Comparison of ENCODE assay signal across 8 cellular contexts in the genomic region with DNA sequence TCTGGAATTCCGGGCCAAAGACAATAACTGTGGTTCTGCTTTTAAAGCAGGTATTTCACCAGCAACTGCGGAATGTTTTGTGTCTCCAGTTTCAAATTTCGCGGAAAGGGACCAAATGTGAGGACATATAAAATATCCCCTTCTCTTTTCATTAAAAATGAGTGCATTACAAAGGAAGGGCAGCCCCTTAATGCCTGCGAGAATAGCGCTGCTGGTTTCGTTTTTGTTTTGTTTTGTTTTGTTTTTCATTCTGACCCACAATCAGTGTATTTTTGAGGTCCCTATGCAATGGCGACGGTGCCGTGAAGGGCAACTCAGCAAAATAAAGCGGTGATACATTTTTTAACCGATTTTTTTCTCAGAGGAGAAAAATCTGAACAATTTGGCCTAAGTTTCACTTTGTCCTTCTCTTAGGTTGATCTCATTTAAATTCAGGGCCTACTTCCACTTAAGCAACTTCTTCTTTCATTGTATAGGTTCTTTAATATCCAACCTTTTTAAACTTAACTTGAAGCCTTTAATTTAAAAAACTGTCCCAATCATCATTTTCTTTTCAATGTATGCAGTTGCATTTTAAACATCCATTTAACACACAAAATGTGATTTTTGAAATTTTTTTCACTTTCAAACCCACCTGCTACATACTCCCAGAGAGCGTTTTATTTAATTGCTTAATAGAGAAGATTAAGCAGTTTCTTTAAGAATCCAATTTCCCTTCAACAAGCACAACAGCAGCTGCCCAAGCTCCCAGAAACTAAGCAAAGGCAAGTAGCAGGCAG. TPM values are rescaled to one million over a fixed set of nuclear protein-coding genes. Genes with fewer than 3 reads are reported as not detected.
A peak's percentile ranks its signal among the peaks of the same experiment; 100 is the strongest.
DNase-seq lines count a peak whose midpoint lies in the region; ATAC-seq and TF ChIP-seq lines count a peak whose summit lies in the region.

No MANE protein-coding gene starts in this region.

- H3K4me3 Mint-ChIP-seq in natural killer cell treated with Interleukin-12 subunit alpha and Interleukin-12 subunit beta and Interleukin-15 and Interleukin-18, amount 100 ng/mL, for 72 hours: peak overlapping the region; percentile 85

- H3K27me3 ChIP-seq in left ventricle myocardium inferior (ENCODE audit: low read depth) (no peaks in the 10 kb centered on the region), PC-3 (ENCODE audit: low read length) (no peaks in the 10 kb centered on the region), dorsolateral prefrontal cortex (peaks cover 0 to 2% (median 0%) of the 10 kb centered on the region in 45 donors)

- H3K4me3 ChIP-seq in left ventricle myocardium inferior (peak overlapping the region; percentile 93), PC-3 (ENCODE audit: low read length) (peak overlapping the region; percentile 94), dorsolateral prefrontal cortex (peak overlapping the region; percentile 50 to 98 (median 91))

- no peaks in the 10 kb centered on the region for H3K36me3 ChIP-seq in left ventricle myocardium inferior
- H3K36me3 ChIP-seq in PC-3 (ENCODE audit: low read depth, low read length): no peaks in the 10 kb centered on the region

- H3K36me3 Mint-ChIP-seq in natural killer cell treated with Interleukin-12 subunit alpha and Interleukin-12 subunit beta and Interleukin-15 and Interleukin-18, amount 100 ng/mL, for 72 hours: peaks cover 11% of the 10 kb centered on the region

- no peaks in the 10 kb centered on the region for H3K27me3 Mint-ChIP-seq in natural killer cell treated with Interleukin-12 subunit alpha and Interleukin-12 subunit beta and Interleukin-15 and Interleukin-18, amount 100 ng/mL, for 72 hours

- no peaks in the 10 kb centered on the region for H3K9me3 Mint-ChIP-seq in natural killer cell treated with Interleukin-12 subunit alpha and Interleukin-12 subunit beta and Interleukin-15 and Interleukin-18, amount 100 ng/mL, for 72 hours

- H3K4me2 ChIP-seq in PC-3 (ENCODE audit: low read length): peak overlapping the region; percentile 99

- no peaks in the 10 kb centered on the region for H3F3A ChIP-seq in PC-3 (ENCODE audit: low read length, unreplicated experiment)

- peaks cover 26% of the 10 kb centered on the region for H3K79me2 ChIP-seq in PC-3 (ENCODE audit: low read length)

- peak overlapping the region; percentile 98 to 100 for H3K27ac Mint-ChIP-seq in natural killer cell treated with Interleukin-12 subunit alpha and Interleukin-12 subunit beta and Interleukin-15 and Interleukin-18, amount 100 ng/mL, for 72 hours

- no peak for TF ChIP-seq CTCF in left ventricle myocardium inferior (IDR thresholded peaks at IDR 0.05; ENCODE audit: borderline replicate concordance)
- TF ChIP-seq CTCF in PC-3 (conservative IDR thresholded peaks at IDR 0.05; ENCODE audit: low read depth, low read length): no peak
- peak in 3 of 56 donors; percentile 3 to 12 (median 10) for TF ChIP-seq CTCF in dorsolateral prefrontal cortex (IDR thresholded peaks at IDR 0.05 in 54 of 56, conservative IDR thresholded peaks at IDR 0.05 in 2 of 56; ENCODE audit: low read depth in 1 of 56, partially characterized antibody in 56 of 56)
- no peak for TF ChIP-seq CTCF in omental fat pad (IDR thresholded peaks at IDR 0.05)

- BruUV-seq in PC-3 (replicated peaks; lab: Mats Ljungman, UMichigan): TSS peak; percentile 47

- H3K4me1 ChIP-seq in left ventricle myocardium inferior (peaks cover 42% of the 10 kb centered on the region), PC-3 (ENCODE audit: insufficient read depth, low read length) (peaks cover 18% of the 10 kb centered on the region)

- ATAC-seq in left ventricle myocardium superior (no peak), HG02798 (IDR thresholded peaks at IDR 0.05; ENCODE audit: poor library complexity, unreplicated experiment) (peak; percentile 28), PC-3 (no peak), omental fat pad (ENCODE audit: low FRiP score) (no peak)
- ATAC-seq in natural killer cell treated with Interleukin-12 subunit alpha and Interleukin-12 subunit beta and Interleukin-15 and Interleukin-18, amount 100 ng/mL, for 72 hours: peak in 1 of 2 donors; percentile 13

- intact Hi-C loops in left ventricle myocardium inferior (cut with micrococcal nuclease): loop anchor here (10.0 kb wide), 1 partner anchor 53 kb away; no protein-coding TSS in a partner anchor
- intact Hi-C loops in left ventricle myocardium superior (cut with micrococcal nuclease): loop anchor here (10.0 kb wide), 1 partner anchor 103 kb away; no protein-coding TSS in a partner anchor
- intact Hi-C loops in PC-3 (cut with micrococcal nuclease): loop anchor here (1.0 to 10.0 kb wide), 9 partner anchors 115 to 479 kb away; no protein-coding TSS in a partner anchor
- intact Hi-C loops in dorsolateral prefrontal cortex (cut with DNase I): loop anchor here (2.0 to 10.0 kb wide), 6 partner anchors 21 to 114 kb away; partner anchors contain the start of gene AIG1 (in 2 of the 2)

- CTCF ChIA-PET in PC-3 (lab: Charles Lee): no interaction called here

- H3K9me3 ChIP-seq in left ventricle myocardium inferior (replicated peaks): no peaks in the 10 kb centered on the region
- no peaks in the 10 kb centered on the region for H3K9me3 ChIP-seq in PC-3 (ENCODE audit: low read length)

- H3K9ac ChIP-seq in PC-3 (ENCODE audit: low read length): peak overlapping the region; percentile 100

- no peak for DNase-seq in left ventricle myocardium inferior
- no peak for DNase-seq in left ventricle myocardium superior
- DNase-seq in PC-3: peak; percentile 76
- DNase-seq in dorsolateral prefrontal cortex: no peak
- no peak for DNase-seq in natural killer cell treated with Interleukin-12 subunit alpha and Interleukin-12 subunit beta and Interleukin-15 and Interleukin-18, amount 100 ng/mL, for 72 hours (ENCODE audit: low spot score)
- no peak for DNase-seq in DMS153 (lab: John Stamatoyannopoulos, UW)
- DNase-seq in omental fat pad (ENCODE audit: low spot score): no peak

- peaks cover 9% of the 10 kb centered on the region; the same call in 1 of the 2 replicates for H4K20me1 ChIP-seq in PC-3 (ENCODE audit: low read length)

- peak overlapping the region; percentile 10 for H2AFZ ChIP-seq in PC-3 (ENCODE audit: low read length)

- peaks cover 38 to 50% of the 10 kb centered on the region in 2 donors for H3K4me1 Mint-ChIP-seq in natural killer cell treated with Interleukin-12 subunit alpha and Interleukin-12 subunit beta and Interleukin-15 and Interleukin-18, amount 100 ng/mL, for 72 hours (ENCODE audit: low read depth in 2 of 2)

- POLR2A ChIA-PET in PC-3 (lab: Charles Lee; ENCODE audit: unreplicated experiment): interaction anchor here (0.6 kb wide), 1 partner anchor 66 kb away, joined by 4 read pairs; no protein-coding TSS in a partner anchor

- H3K9me2 ChIP-seq in PC-3 (replicated peaks; ENCODE audit: low read length): no peaks in the 10 kb centered on the region

- peak overlapping the region; percentile 98 for H3K27ac ChIP-seq in left ventricle myocardium inferior (replicated peaks)
- H3K27ac ChIP-seq in PC-3 (ENCODE audit: low read length): peak overlapping the region; percentile 92
- H3K27ac ChIP-seq in dorsolateral prefrontal cortex: peak overlapping the region; percentile 63 to 100 (median 98)

RNA-seq across cellular contexts. Expression of gene HIVEP2, which starts 2.9 kb away (rescaled TPM):
- total RNA-seq in left ventricle myocardium inferior: 16.2 TPM
- 14.4 TPM for total RNA-seq in left ventricle myocardium superior
- total RNA-seq in PC-3 (2014; rRNA removed): 9.1 and 11.9 TPM in 2 replicates
- total RNA-seq in dorsolateral prefrontal cortex: 100 to 1,000 TPM in 29 of 120 experiments, 10 to 100 TPM in 91; 50.6 to 123 (median 88.5) TPM
- 10 to 100 TPM; 45.7 to 58.1 TPM for total RNA-seq in natural killer cell treated with Interleukin-12 subunit alpha and Interleukin-12 subunit beta and Interleukin-15 and Interleukin-18, amount 100 ng/mL, for 72 hours
- total RNA-seq in omental fat pad: 10 to 100 TPM; 14.9 to 47.3 (median 26.9) TPM
